In the genomic region with DNA sequence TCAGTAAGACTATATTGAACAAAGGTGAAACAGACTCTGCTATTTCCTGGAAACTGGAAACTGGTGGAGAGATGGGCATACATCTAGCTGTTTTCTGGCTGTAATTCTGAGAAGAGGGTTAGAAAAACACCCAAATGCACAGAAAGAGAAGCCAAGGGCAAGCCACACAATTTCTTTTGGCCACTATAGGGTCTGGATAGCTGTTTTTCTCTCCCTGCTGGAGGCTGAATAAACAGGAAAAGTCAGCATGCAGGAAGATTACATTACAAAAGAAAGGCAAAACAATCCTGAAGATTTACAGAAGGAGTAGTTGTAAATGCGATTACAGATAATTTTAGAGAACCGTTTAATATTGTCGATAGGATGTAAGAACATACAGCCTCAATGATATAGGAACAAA, we compare ENCODE assay signal across 21 cellular contexts.
DNase-seq lines count a peak whose midpoint lies in the region; ATAC-seq, FAIRE-seq and TF ChIP-seq lines count a peak whose summit lies in the region.
"Had no signal": no experiment of that assay in that cellular context is flagged by ENCODE, and none has a peak within 500 bp of the region (broad histone marks: within the 10 kb centered on the region; RNA-seq: fewer than 3 reads in every experiment).

No MANE protein-coding gene starts in this region.

- FAIRE-seq in kidney (lab: Jason Lieb, UNC) = no peak
- FAIRE-seq: A204.1, D721Med, G401.6, GM12878, H54 had no signal

- H3K27me3 Mint-ChIP-seq in GM23338 (ENCODE audit: insufficient read depth, low read depth, poor library complexity) (peaks cover 46% of the 10 kb centered on the region), nephron progenitor cell (ENCODE audit: low read depth, poor library complexity) (peaks cover 4% of the 10 kb centered on the region)
- no peaks in the 10 kb centered on the region for H3K27me3 Mint-ChIP-seq in activated CD8-positive, alpha-beta memory T cell treated with anti-CD3 and anti-CD28 coated beads, Interleukin-2, amount 10 ng/mL, durations not matched to agents 7 days and 5 days
- H3K27me3 Mint-ChIP-seq: IgD-negative memory B cell had no signal

- H3K4me1 ChIP-seq in GM23338 (ENCODE audit: insufficient read depth) = peaks cover 17% of the 10 kb centered on the region
- no peaks in the 10 kb centered on the region for H3K4me1 ChIP-seq in kidney (ENCODE audit: control insufficient read depth in 1 of 2, insufficient read depth in 1 of 2, low read depth in 1 of 2, low read length in 2 of 2)
- H3K4me1 ChIP-seq: BLaER1 treated with 17β-estradiol and CSF1 and Interleukin-3, amounts not matched to agents 10 nM and 100 nM; SJSA1 had no signal

- H3K9me3 ChIP-seq in kidney (ENCODE audit: control insufficient read depth in 1 of 2, low read length in 2 of 2) = no peaks in the 10 kb centered on the region
- H3K9me3 ChIP-seq: BLaER1 treated with 17β-estradiol and CSF1 and Interleukin-3, amounts not matched to agents 10 nM and 100 nM; SJSA1 had no signal

- H3K27ac Mint-ChIP-seq in GM23338 (no peak overlapping the region), nephron progenitor cell (peak overlapping the region; percentile 86)
- H3K27ac Mint-ChIP-seq in activated CD8-positive, alpha-beta memory T cell treated with anti-CD3 and anti-CD28 coated beads, Interleukin-2, amount 10 ng/mL, durations not matched to agents 7 days and 5 days = no peak overlapping the region
- H3K27ac Mint-ChIP-seq: CD8-positive, alpha-beta memory T cell; IgD-negative memory B cell had no signal

- peak overlapping the region; percentile 22; the same call in 1 of the 2 replicates for H3K4me3 ChIP-seq in GM23338
- H3K4me3 ChIP-seq in kidney (ENCODE audit: low read length in 2 of 2) = no peak overlapping the region
- H3K4me3 ChIP-seq: BLaER1 treated with 17β-estradiol and CSF1 and Interleukin-3, amounts not matched to agents 10 nM and 100 nM; GM12878; SJSA1 had no signal

- TF ChIP-seq CTCF in GM23338 (conservative IDR thresholded peaks at IDR 0.05; ENCODE audit: low read depth in 2 of 2) (no peak), nephron progenitor cell (IDR thresholded peaks at IDR 0.05) (no peak), kidney (IDR thresholded peaks at IDR 0.05; ENCODE audit: borderline replicate concordance, extremely low read depth, insufficient read depth) (no peak)

- ATAC-seq in GM23338 (peak; percentile 85), GM18517 (IDR thresholded peaks at IDR 0.05; ENCODE audit: unreplicated experiment) (no peak)
- no peak for ATAC-seq in activated CD8-positive, alpha-beta memory T cell treated with anti-CD3 and anti-CD28 coated beads, Interleukin-2, amount 10 ng/mL, durations not matched to agents 7 days and 5 days
- ATAC-seq: GM12878, PC-3 had no signal

- H3F3A ChIP-seq in GM23338 (replicated peaks; ENCODE audit: low read depth) = no peaks in the 10 kb centered on the region; the same call in 1 of the 2 replicates

- peaks cover 22% of the 10 kb centered on the region for H3K4me1 Mint-ChIP-seq in GM23338
- peaks cover 11% of the 10 kb centered on the region for H3K4me1 Mint-ChIP-seq in nephron progenitor cell
- H3K4me1 Mint-ChIP-seq in activated CD8-positive, alpha-beta memory T cell treated with anti-CD3 and anti-CD28 coated beads, Interleukin-2, amount 10 ng/mL, durations not matched to agents 7 days and 5 days = no peaks in the 10 kb centered on the region
- H3K4me1 Mint-ChIP-seq: CD8-positive, alpha-beta memory T cell; IgD-negative memory B cell had no signal

- no peaks in the 10 kb centered on the region for H3K79me2 ChIP-seq in GM23338 (replicated peaks; ENCODE audit: insufficient read depth)

- H4K20me1 ChIP-seq in GM23338 (replicated peaks; ENCODE audit: insufficient read depth) = no peaks in the 10 kb centered on the region
- H4K20me1 ChIP-seq: BLaER1 treated with 17β-estradiol and CSF1 and Interleukin-3, amounts not matched to agents 10 nM and 100 nM had no signal

- peak overlapping the region; percentile 54 for H3K4me2 ChIP-seq in GM23338
- H3K4me2 ChIP-seq: BLaER1 treated with 17β-estradiol and CSF1 and Interleukin-3, amounts not matched to agents 10 nM and 100 nM had no signal

- H3K36me3 ChIP-seq in GM23338 (ENCODE audit: insufficient read depth) = no peaks in the 10 kb centered on the region
- H3K36me3 ChIP-seq in kidney (ENCODE audit: control insufficient read depth in 1 of 2, insufficient read depth in 2 of 2, low read length in 2 of 2) = no peaks in the 10 kb centered on the region
- H3K36me3 ChIP-seq: BLaER1 treated with 17β-estradiol and CSF1 and Interleukin-3, amounts not matched to agents 10 nM and 100 nM; SJSA1 had no signal

- no peak overlapping the region for H2AFZ ChIP-seq in GM23338

- DNase-seq in GM23338 (ENCODE audit: low spot score) (peak; percentile 58), astrocyte of the hippocampus (ENCODE audit: low read depth, low spot score) (peak; percentile 7), iPS DF 4.7 (ENCODE audit: extremely low read depth, low spot score) (peak; percentile 16), nephron progenitor cell (no peak), NCI-H510A (lab: John Stamatoyannopoulos, UW) (no peak), kidney (no peak)
- DNase-seq in activated CD8-positive, alpha-beta memory T cell treated with anti-CD3 and anti-CD28 coated beads, Interleukin-2, amount 10 ng/mL, durations not matched to agents 7 days and 5 days = no peak
- DNase-seq: CD8-positive, alpha-beta memory T cell; DMS79; NCI-H1105 treated with DMSO at 0.1 percent for 48 hours; NCI-H187 treated with DMSO at 0.1 percent for 48 hours; PC-3 had no signal

- no peaks in the 10 kb centered on the region; the same call in 2 of the 3 replicates for H3K36me3 Mint-ChIP-seq in GM23338 (ENCODE audit: low read depth)
- H3K36me3 Mint-ChIP-seq in nephron progenitor cell (ENCODE audit: low read depth) = no peaks in the 10 kb centered on the region
- no peaks in the 10 kb centered on the region for H3K36me3 Mint-ChIP-seq in activated CD8-positive, alpha-beta memory T cell treated with anti-CD3 and anti-CD28 coated beads, Interleukin-2, amount 10 ng/mL, durations not matched to agents 7 days and 5 days
- H3K36me3 Mint-ChIP-seq: CD8-positive, alpha-beta memory T cell; IgD-negative memory B cell had no signal

- H3K9me2 ChIP-seq in GM23338 (ENCODE audit: insufficient read depth) = no peaks in the 10 kb centered on the region; the same call in 1 of the 2 replicates

- H3K9me3 Mint-ChIP-seq in GM23338 = peaks cover 4% of the 10 kb centered on the region; the same call in 2 of the 3 replicates
- H3K9me3 Mint-ChIP-seq in nephron progenitor cell = no peaks in the 10 kb centered on the region
- peaks cover 6% of the 10 kb centered on the region for H3K9me3 Mint-ChIP-seq in activated CD8-positive, alpha-beta memory T cell treated with anti-CD3 and anti-CD28 coated beads, Interleukin-2, amount 10 ng/mL, durations not matched to agents 7 days and 5 days (ENCODE audit: low read depth)

- no peak overlapping the region for H3K9ac ChIP-seq in kidney (ENCODE audit: low read length in 2 of 2)
- H3K9ac ChIP-seq: BLaER1 treated with 17β-estradiol and CSF1 and Interleukin-3, amounts not matched to agents 10 nM and 100 nM had no signal

- CTCF ChIA-PET in activated CD8-positive, alpha-beta memory T cell treated with anti-CD3 and anti-CD28 coated beads, Interleukin-2, amount 10 ng/mL, durations not matched to agents 7 days and 5 days (lab: Charles Lee) = no interaction called here

- intact Hi-C loops in kidney (cut with DNase I) = no loop called here

- H3K27ac ChIP-seq in GM23338 (ENCODE audit: low read depth) = no peak overlapping the region
- no peak overlapping the region for H3K27ac ChIP-seq in kidney (ENCODE audit: low read depth in 2 of 2, low read length in 2 of 2)
- H3K27ac ChIP-seq: BLaER1 treated with 17β-estradiol and CSF1 and Interleukin-3, amounts not matched to agents 10 nM and 100 nM; SJSA1 had no signal

- peaks cover 43% of the 10 kb centered on the region for H3K27me3 ChIP-seq in GM23338 (ENCODE audit: insufficient read depth)
- H3K27me3 ChIP-seq: BLaER1 treated with 17β-estradiol and CSF1 and Interleukin-3, amounts not matched to agents 10 nM and 100 nM; SJSA1 had no signal

- peak overlapping the region; percentile 22; the same call in 2 of the 3 replicates for H3K4me3 Mint-ChIP-seq in GM23338
- no peak overlapping the region for H3K4me3 Mint-ChIP-seq in nephron progenitor cell
- H3K4me3 Mint-ChIP-seq in activated CD8-positive, alpha-beta memory T cell treated with anti-CD3 and anti-CD28 coated beads, Interleukin-2, amount 10 ng/mL, durations not matched to agents 7 days and 5 days = no peak overlapping the region
- H3K4me3 Mint-ChIP-seq: CD8-positive, alpha-beta memory T cell; IgD-negative memory B cell had no signal

TF ChIP-seq in GM23338, 12 proteins besides CTCF, POLR2A, EP300 and RAD21:
- TF ChIP-seq NANOG (IDR thresholded peaks at IDR 0.05; ENCODE audit: borderline replicate concordance) (peak; percentile 87), JUNB (IDR thresholded peaks at IDR 0.05; ENCODE audit: unreplicated experiment) (no peak), ZNF331 (CRISPR knock-in tag; IDR thresholded peaks at IDR 0.05; ENCODE audit: low read depth) (no peak)

Comparison
In these comparisons a context has a peak if more than half of its experiments do, and no peak if none do; other contexts are left out.
1. DNase-seq: peak in GM23338 (single experiment), astrocyte of the hippocampus (single experiment) and iPS DF 4.7 (single experiment); none in nephron progenitor cell (single experiment), NCI-H510A (single experiment), kidney (single experiment) and activated CD8-positive, alpha-beta memory T cell treated with anti-CD3 and anti-CD28 coated beads, Interleukin-2, amount 10 ng/mL, durations not matched to agents 7 days and 5 days (single experiment).